Comparison of ENCODE assay signal across 20 cellular contexts in genomic region chr2:233814436-233814835, GRCh38. TPM values are rescaled to one million over a fixed set of nuclear protein-coding genes. Genes with fewer than 3 reads are reported as not detected.
DNase-seq lines count a peak whose midpoint lies in the region; ATAC-seq, FAIRE-seq and TF ChIP-seq lines count a peak whose summit lies in the region.
"Had no signal": no experiment of that assay in that cellular context is flagged by ENCODE, and none has a peak within 500 bp of the region (broad histone marks: within the 10 kb centered on the region; RNA-seq: fewer than 3 reads in every experiment).

No MANE protein-coding gene starts in this region.

- intact Hi-C loops in activated CD4-positive, alpha-beta T cell treated with anti-CD3 and anti-CD28 coated beads for 36 hours (cut with DNase I, micrococcal nuclease) = no loop called here
- intact Hi-C loops in activated CD4-positive, alpha-beta T cell treated with anti-CD3 and anti-CD28 coated beads, Interleukin-2, amount 10 ng/mL, durations not matched to agents 24 days and 14 days (cut with micrococcal nuclease) = no loop called here

- H3K4me2 ChIP-seq in osteoblast (ENCODE audit: insufficient read depth, low read length) = no peak overlapping the region
- H3K4me2 ChIP-seq: BLaER1 treated with 17β-estradiol and CSF1 and Interleukin-3, amounts not matched to agents 10 nM and 100 nM had no signal

- DNase-seq in activated CD4-positive, alpha-beta T cell treated with anti-CD3 and anti-CD28 coated beads for 36 hours = peak; percentile 1
- DNase-seq in activated CD4-positive, alpha-beta T cell treated with anti-CD3 and anti-CD28 coated beads, Interleukin-2, amount 10 ng/mL, durations not matched to agents 24 days and 14 days = no peak
- DNase-seq in chondrocyte (ENCODE audit: low spot score) (peak; percentile 63), osteoblast (ENCODE audit: insufficient read length, low spot score, missing footprints) (peak; percentile 19), type B pancreatic cell (ENCODE audit: extremely low spot score, unreplicated experiment) (peak; percentile 52), GM12891 (ENCODE audit: insufficient read length, low spot score) (no peak), iPS-NIHi7 (ENCODE audit: extremely low spot score) (no peak), DMS79 (lab: John Stamatoyannopoulos, UW) (no peak)
- DNase-seq: GDM1, Kasumi-1, MM.1S, NCI-H1105, NCI-H2227 treated with DMSO at 0.1 percent for 48 hours had no signal

- no peak overlapping the region for H3K4me3 ChIP-seq in osteoblast (ENCODE audit: insufficient read depth, low read length)
- H3K4me3 ChIP-seq: BLaER1 treated with 17β-estradiol and CSF1 and Interleukin-3, amounts not matched to agents 10 nM and 100 nM; GM12878 had no signal

- TF ChIP-seq POLR2A in GM12891 (IDR thresholded peaks at IDR 0.05; ENCODE audit: low read depth, low read length) = no peak

- POLR2A ChIA-PET in activated CD4-positive, alpha-beta T cell treated with anti-CD3 and anti-CD28 coated beads for 36 hours (lab: Charles Lee) = interaction anchor here (0.7 kb wide), 1 partner anchor 225 kb away, joined by 3 read pairs; no protein-coding TSS in a partner anchor

- no peak overlapping the region for H3K4me3 Mint-ChIP-seq in activated CD4-positive, alpha-beta T cell treated with anti-CD3 and anti-CD28 coated beads for 36 hours
- H3K4me3 Mint-ChIP-seq in activated CD4-positive, alpha-beta T cell treated with anti-CD3 and anti-CD28 coated beads, Interleukin-2, amount 10 ng/mL, durations not matched to agents 24 days and 14 days = no peak overlapping the region
- H3K4me3 Mint-ChIP-seq in chondrocyte (ENCODE audit: unreplicated experiment) (no peak overlapping the region), type B pancreatic cell (no peak overlapping the region)

- no peak overlapping the region for H3K27ac ChIP-seq in osteoblast (ENCODE audit: low read depth, low read length)
- H3K27ac ChIP-seq: BLaER1 treated with 17β-estradiol and CSF1 and Interleukin-3, amounts not matched to agents 10 nM and 100 nM had no signal

- TF ChIP-seq CTCF in chondrocyte (IDR thresholded peaks at IDR 0.05) (no peak), osteoblast (IDR thresholded peaks at IDR 0.05; ENCODE audit: extremely low read depth, low read depth, low read length) (no peak), type B pancreatic cell (conservative IDR thresholded peaks at IDR 0.05) (no peak)

- H4K20me1 ChIP-seq in osteoblast (ENCODE audit: insufficient read depth, low read length) = no peaks in the 10 kb centered on the region
- H4K20me1 ChIP-seq: BLaER1 treated with 17β-estradiol and CSF1 and Interleukin-3, amounts not matched to agents 10 nM and 100 nM had no signal

- H3K9me3 Mint-ChIP-seq in activated CD4-positive, alpha-beta T cell treated with anti-CD3 and anti-CD28 coated beads for 36 hours (ENCODE audit: low read depth) = no peaks in the 10 kb centered on the region
- no peaks in the 10 kb centered on the region for H3K9me3 Mint-ChIP-seq in activated CD4-positive, alpha-beta T cell treated with anti-CD3 and anti-CD28 coated beads, Interleukin-2, amount 10 ng/mL, durations not matched to agents 24 days and 14 days
- H3K9me3 Mint-ChIP-seq in chondrocyte (ENCODE audit: low read depth) (no peaks in the 10 kb centered on the region), type B pancreatic cell (no peaks in the 10 kb centered on the region)

- H3K36me3 ChIP-seq in osteoblast (ENCODE audit: insufficient read depth, low read length) = no peaks in the 10 kb centered on the region
- H3K36me3 ChIP-seq: BLaER1 treated with 17β-estradiol and CSF1 and Interleukin-3, amounts not matched to agents 10 nM and 100 nM had no signal

- H3K9me3 ChIP-seq in osteoblast (ENCODE audit: low read depth, low read length) = no peaks in the 10 kb centered on the region

- H3K4me1 Mint-ChIP-seq in activated CD4-positive, alpha-beta T cell treated with anti-CD3 and anti-CD28 coated beads for 36 hours = no peaks in the 10 kb centered on the region
- H3K4me1 Mint-ChIP-seq in activated CD4-positive, alpha-beta T cell treated with anti-CD3 and anti-CD28 coated beads, Interleukin-2, amount 10 ng/mL, durations not matched to agents 24 days and 14 days = no peaks in the 10 kb centered on the region
- H3K4me1 Mint-ChIP-seq in chondrocyte (ENCODE audit: low read depth) (peaks cover 26% of the 10 kb centered on the region), type B pancreatic cell (ENCODE audit: unreplicated experiment) (peaks cover 11% of the 10 kb centered on the region)

- ATAC-seq in activated CD4-positive, alpha-beta T cell treated with anti-CD3 and anti-CD28 coated beads for 36 hours = no peak

- H2AFZ ChIP-seq in osteoblast (ENCODE audit: low read length) = no peak overlapping the region

- no peak for FAIRE-seq in GM12891 (lab: Jason Lieb, UNC)
- FAIRE-seq: GM12878, GM18507 had no signal

- peaks cover 15% of the 10 kb centered on the region for H3K27me3 ChIP-seq in osteoblast (ENCODE audit: insufficient read depth, low read length)
- H3K27me3 ChIP-seq: BLaER1 treated with 17β-estradiol and CSF1 and Interleukin-3, amounts not matched to agents 10 nM and 100 nM had no signal

- no peaks in the 10 kb centered on the region for H3K36me3 Mint-ChIP-seq in activated CD4-positive, alpha-beta T cell treated with anti-CD3 and anti-CD28 coated beads for 36 hours (ENCODE audit: low read depth)
- H3K36me3 Mint-ChIP-seq in activated CD4-positive, alpha-beta T cell treated with anti-CD3 and anti-CD28 coated beads, Interleukin-2, amount 10 ng/mL, durations not matched to agents 24 days and 14 days (ENCODE audit: low read depth) = no peaks in the 10 kb centered on the region
- peaks cover 1% of the 10 kb centered on the region for H3K36me3 Mint-ChIP-seq in chondrocyte (ENCODE audit: low read depth)
- no peaks in the 10 kb centered on the region for H3K36me3 Mint-ChIP-seq in type B pancreatic cell

- H3K27ac Mint-ChIP-seq in activated CD4-positive, alpha-beta T cell treated with anti-CD3 and anti-CD28 coated beads for 36 hours = no peak overlapping the region
- H3K27ac Mint-ChIP-seq in activated CD4-positive, alpha-beta T cell treated with anti-CD3 and anti-CD28 coated beads, Interleukin-2, amount 10 ng/mL, durations not matched to agents 24 days and 14 days = no peak overlapping the region
- no peak overlapping the region for H3K27ac Mint-ChIP-seq in chondrocyte (ENCODE audit: unreplicated experiment)
- H3K27ac Mint-ChIP-seq in type B pancreatic cell = no peak overlapping the region

- H3K79me2 ChIP-seq in osteoblast (ENCODE audit: insufficient read depth, low read length) = no peaks in the 10 kb centered on the region

- H3K27me3 Mint-ChIP-seq in activated CD4-positive, alpha-beta T cell treated with anti-CD3 and anti-CD28 coated beads for 36 hours = peaks cover 9% of the 10 kb centered on the region
- peaks cover 12% of the 10 kb centered on the region for H3K27me3 Mint-ChIP-seq in activated CD4-positive, alpha-beta T cell treated with anti-CD3 and anti-CD28 coated beads, Interleukin-2, amount 10 ng/mL, durations not matched to agents 24 days and 14 days
- H3K27me3 Mint-ChIP-seq in chondrocyte (ENCODE audit: low read depth) (peaks cover 8% of the 10 kb centered on the region), type B pancreatic cell (peaks cover 15% of the 10 kb centered on the region)

- CTCF ChIA-PET in activated CD4-positive, alpha-beta T cell treated with anti-CD3 and anti-CD28 coated beads for 36 hours (lab: Charles Lee) = no interaction called here

- H3K4me1 ChIP-seq in osteoblast (ENCODE audit: insufficient read depth, low read length) = no peaks in the 10 kb centered on the region

TF ChIP-seq in GM12891, 5 proteins besides CTCF, POLR2A, EP300 and RAD21:
- TF ChIP-seq POU2F2 (IDR thresholded peaks at IDR 0.05; ENCODE audit: low read depth, low read length) = no peak
- no peak for TF ChIP-seq TAF1 (IDR thresholded peaks at IDR 0.05; ENCODE audit: low read depth, low read length)
- no peak for TF ChIP-seq POLR2AphosphoS5 (IDR thresholded peaks at IDR 0.05; ENCODE audit: low read depth, low read length)
- no peak for TF ChIP-seq PAX5 (IDR thresholded peaks at IDR 0.05; ENCODE audit: insufficient read depth, low read length, severe bottlenecking)
- no peak for TF ChIP-seq SPI1 (IDR thresholded peaks at IDR 0.05; ENCODE audit: low read depth, low read length)

RNA-seq across cellular contexts. Expression of gene MROH2A, which starts 36.3 kb away (rescaled TPM):
- not detected for total RNA-seq in activated CD4-positive, alpha-beta T cell treated with anti-CD3 and anti-CD28 coated beads for 36 hours
- total RNA-seq in activated CD4-positive, alpha-beta T cell treated with anti-CD3 and anti-CD28 coated beads, Interleukin-2, amount 10 ng/mL, durations not matched to agents 24 days and 14 days = not detected in 2 replicates
- total RNA-seq in chondrocyte (not detected in 3 replicates), osteoblast (not detected in 2 replicates), type B pancreatic cell (ENCODE audit: low replicate concordance) (not detected in 2 replicates)
- not detected for polyA plus RNA-seq in GM12891 (2012; ENCODE audit: low read depth, missing spikeins)
- total RNA-seq: A172, GM12878, HT1080, IMR-90, RPMI7951 had no signal
- polyA plus RNA-seq: GM12878, IMR-90 had no signal

RNA-seq across cellular contexts. Expression of gene HJURP, which starts 39.9 kb away (rescaled TPM):
- 100 to 1,000 TPM in 1 of 2 experiments, 10 to 100 TPM in 1; 94.6 to 111 TPM for total RNA-seq in activated CD4-positive, alpha-beta T cell treated with anti-CD3 and anti-CD28 coated beads for 36 hours
- 41.5 and 45.6 TPM in 2 replicates for total RNA-seq in activated CD4-positive, alpha-beta T cell treated with anti-CD3 and anti-CD28 coated beads, Interleukin-2, amount 10 ng/mL, durations not matched to agents 24 days and 14 days
- 6.9 to 9.2 TPM (median 8.2 TPM) in 3 replicates for total RNA-seq in chondrocyte
- 2.9 and 3.5 TPM in 2 replicates for total RNA-seq in osteoblast
- 16.7 and 42.1 TPM in 2 replicates for total RNA-seq in type B pancreatic cell (ENCODE audit: low replicate concordance)
- polyA plus RNA-seq in GM12891 (2012; ENCODE audit: low read depth, missing spikeins) = 20.5 TPM

RNA-seq across cellular contexts. Expression of gene UGT1A1, which starts 54.4 kb away (rescaled TPM):
- not detected for total RNA-seq in activated CD4-positive, alpha-beta T cell treated with anti-CD3 and anti-CD28 coated beads for 36 hours
- total RNA-seq in activated CD4-positive, alpha-beta T cell treated with anti-CD3 and anti-CD28 coated beads, Interleukin-2, amount 10 ng/mL, durations not matched to agents 24 days and 14 days = not detected in 2 replicates
- total RNA-seq in chondrocyte = not detected in 3 replicates
- not detected in 2 replicates for total RNA-seq in osteoblast
- 0.21 and 0.77 TPM in 2 replicates for total RNA-seq in type B pancreatic cell (ENCODE audit: low replicate concordance)
- polyA plus RNA-seq in GM12891 (2012; ENCODE audit: low read depth, missing spikeins) = not detected
- total RNA-seq: A172, GM12878, HT1080, IMR-90, RPMI7951 had no signal
- polyA plus RNA-seq: GM12878, IMR-90 had no signal

Comparison
In these comparisons a context has a peak if more than half of its experiments do, and no peak if none do; other contexts are left out.
1. DNase-seq: peak in activated CD4-positive, alpha-beta T cell treated with anti-CD3 and anti-CD28 coated beads for 36 hours (single experiment), chondrocyte (single experiment), osteoblast (single experiment) and type B pancreatic cell (single experiment); none in activated CD4-positive, alpha-beta T cell treated with anti-CD3 and anti-CD28 coated beads, Interleukin-2, amount 10 ng/mL, durations not matched to agents 24 days and 14 days (single experiment), GM12891 (single experiment), iPS-NIHi7 (single experiment) and DMS79 (single experiment).